ENCODE assay signal across 1 cellular context in genomic region chr1:42939216-42939615, GRCh38.
TF ChIP-seq lines count a peak whose summit lies in the region.

No MANE protein-coding gene starts in this region.

TF ChIP-seq in HepG2, 621 proteins besides CTCF, POLR2A, EP300 and RAD21 (continued from another document and continues in another):
- peak; percentile 40; the same call in 1 of the 2 replicates for TF ChIP-seq ATF2 (CRISPR knock-in tag; IDR thresholded peaks at IDR 0.05)
- no peak for TF ChIP-seq ATRX (CRISPR knock-in tag; IDR thresholded peaks at IDR 0.05; ENCODE audit: borderline replicate concordance)
- no peak for TF ChIP-seq SNAPC2 (CRISPR knock-in tag; IDR thresholded peaks at IDR 0.05)
- TF ChIP-seq GFI1 (CRISPR knock-in tag; IDR thresholded peaks at IDR 0.05; ENCODE audit: borderline replicate concordance) = no peak
- peak; percentile 41; the same call in 1 of the 2 replicates for TF ChIP-seq ZFP36L1 (CRISPR knock-in tag; IDR thresholded peaks at IDR 0.05)
- no peak for TF ChIP-seq ARID2 (CRISPR knock-in tag; IDR thresholded peaks at IDR 0.05; ENCODE audit: borderline replicate concordance)
- TF ChIP-seq ZNF335 (CRISPR knock-in tag; IDR thresholded peaks at IDR 0.05) = no peak
- no peak for TF ChIP-seq RFXAP (CRISPR knock-in tag; IDR thresholded peaks at IDR 0.05; ENCODE audit: borderline replicate concordance)
- 0 out of 2 replicates have a peak, but pooled peaks have one; percentile 57 for TF ChIP-seq ZNF232 (CRISPR knock-in tag; IDR thresholded peaks at IDR 0.05; ENCODE audit: borderline replicate concordance)
- TF ChIP-seq MAZ (IDR thresholded peaks at IDR 0.05; ENCODE audit: borderline replicate concordance, low read depth, low read length) = no peak
- 0 out of 2 replicates have a peak, but pooled peaks have one; percentile 30 for TF ChIP-seq MAZ (CRISPR knock-in tag; IDR thresholded peaks at IDR 0.05; ENCODE audit: low read depth)
- no peak for TF ChIP-seq GTF3A (CRISPR knock-in tag; conservative IDR thresholded peaks at IDR 0.05)
- TF ChIP-seq ZBTB38 (CRISPR knock-in tag; IDR thresholded peaks at IDR 0.05) = no peak
- TF ChIP-seq ZBTB4 (CRISPR knock-in tag; IDR thresholded peaks at IDR 0.05; ENCODE audit: borderline replicate concordance) = no peak
- TF ChIP-seq CHD4 (IDR thresholded peaks at IDR 0.05; ENCODE audit: borderline replicate concordance, low read length) = no peak
- TF ChIP-seq BHLHE40 (IDR thresholded peaks at IDR 0.05; ENCODE audit: low read length) = 0 out of 2 replicates have a peak, but pooled peaks have one; percentile 2
- peak; percentile 70 for TF ChIP-seq SKI (IDR thresholded peaks at IDR 0.05; ENCODE audit: partially characterized antibody)
- no peak for TF ChIP-seq RAD51 (IDR thresholded peaks at IDR 0.05; ENCODE audit: borderline replicate concordance)
- no peak for TF ChIP-seq ZNF142 (CRISPR knock-in tag; IDR thresholded peaks at IDR 0.05)
- 0 out of 2 replicates have a peak, but pooled peaks have one; percentile 19 for TF ChIP-seq SP4 (CRISPR knock-in tag; IDR thresholded peaks at IDR 0.05)
- no peak for TF ChIP-seq IKZF4 (CRISPR knock-in tag; IDR thresholded peaks at IDR 0.05; ENCODE audit: borderline replicate concordance, low read depth, not compliant biosample characterization)
- TF ChIP-seq THAP7 (CRISPR knock-in tag; IDR thresholded peaks at IDR 0.05) = no peak
- TF ChIP-seq MATR3 (CRISPR knock-in tag; IDR thresholded peaks at IDR 0.05) = no peak
- no peak for TF ChIP-seq ZNF20 (CRISPR knock-in tag; IDR thresholded peaks at IDR 0.05)
- no peak for TF ChIP-seq ZKSCAN8 (CRISPR knock-in tag; IDR thresholded peaks at IDR 0.05; ENCODE audit: borderline replicate concordance)
- no peak for TF ChIP-seq ZNF749 (CRISPR knock-in tag; IDR thresholded peaks at IDR 0.05; ENCODE audit: borderline replicate concordance)
- peak; percentile 42; the same call in 1 of the 2 replicates for TF ChIP-seq ZBTB26 (CRISPR knock-in tag; IDR thresholded peaks at IDR 0.05; ENCODE audit: borderline replicate concordance)
- no peak; the same call in 1 of the 2 replicates for TF ChIP-seq ZNF331 (CRISPR knock-in tag; IDR thresholded peaks at IDR 0.05)
- TF ChIP-seq KDM5A (IDR thresholded peaks at IDR 0.05; ENCODE audit: borderline replicate concordance, low read length) = no peak
- peak; percentile 56; the same call in 1 of the 2 replicates for TF ChIP-seq TFAP4 (IDR thresholded peaks at IDR 0.05; ENCODE audit: borderline replicate concordance, low read depth)
- TF ChIP-seq ZNF383 (CRISPR knock-in tag; IDR thresholded peaks at IDR 0.05; ENCODE audit: borderline replicate concordance) = no peak
- no peak for TF ChIP-seq SOX13 (IDR thresholded peaks at IDR 0.05)
- TF ChIP-seq SOX13 (CRISPR knock-in tag; conservative IDR thresholded peaks at IDR 0.05 in 1 of 2, IDR thresholded peaks at IDR 0.05 in 1 of 2) = peak in 1 of 2 experiments; percentile 28; a peak in 2 of 4 replicates
- no peak for TF ChIP-seq SOX6 (IDR thresholded peaks at IDR 0.05)
- peak; percentile 27; the same call in 1 of the 2 replicates for TF ChIP-seq SOX6 (CRISPR knock-in tag; IDR thresholded peaks at IDR 0.05)
- peak; percentile 39; the same call in 1 of the 2 replicates for TF ChIP-seq ZNF574 (CRISPR knock-in tag; IDR thresholded peaks at IDR 0.05)
- TF ChIP-seq KLF12 (CRISPR knock-in tag; IDR thresholded peaks at IDR 0.05; ENCODE audit: borderline replicate concordance) = no peak
- no peak for TF ChIP-seq ZNF446 (CRISPR knock-in tag; IDR thresholded peaks at IDR 0.05)
- peak; percentile 50; the same call in 1 of the 2 replicates for TF ChIP-seq CEBPB (IDR thresholded peaks at IDR 0.05; ENCODE audit: borderline replicate concordance, low read depth, low read length)
- TF ChIP-seq ZNF687 (CRISPR knock-in tag; IDR thresholded peaks at IDR 0.05) = peak; percentile 36; the same call in 1 of the 2 replicates
- TF ChIP-seq SOX5 (CRISPR knock-in tag; IDR thresholded peaks at IDR 0.05; ENCODE audit: borderline replicate concordance) = peak; percentile 7; the same call in 1 of the 2 replicates
